ENCODE assay signal across 8 cellular contexts in genomic region chr2:156322103-156322671, GRCh38. TPM values are rescaled to one million over a fixed set of nuclear protein-coding genes. Genes with fewer than 3 reads are reported as not detected.
DNase-seq lines count a peak whose midpoint lies in the region; ATAC-seq and TF ChIP-seq lines count a peak whose summit lies in the region.
"Had no signal": no experiment of that assay in that cellular context is flagged by ENCODE, and none has a peak within 500 bp of the region (broad histone marks: within the 10 kb centered on the region; RNA-seq: fewer than 3 reads in every experiment).

No MANE protein-coding gene starts in this region.

- WGBS in spleen, 5 donors = 7 to 13% (median 9%) methylated on average over 21 of the region's 21 CpGs

- no peak for TF ChIP-seq POLR2A in spleen (IDR thresholded peaks at IDR 0.05)

- TF ChIP-seq CTCF in spleen (IDR thresholded peaks at IDR 0.05 in 8 of 11, conservative IDR thresholded peaks at IDR 0.05 in 3 of 11) = no peak

- peak overlapping the region; percentile 39 for H3K4me3 ChIP-seq in effector memory CD4-positive, alpha-beta T cell (ENCODE audit: insufficient read depth, low read depth, low read length, poor library complexity, severe bottlenecking)
- H3K4me3 ChIP-seq in spleen = peak overlapping the region in 7 of 8 donors; percentile 4 to 60 (median 25)
- H3K4me3 ChIP-seq: body of pancreas had no signal

- peaks cover 32% of the 10 kb centered on the region for H3K4me1 ChIP-seq in effector memory CD4-positive, alpha-beta T cell (ENCODE audit: control insufficient read depth, insufficient read depth, low read length, poor library complexity, severe bottlenecking)
- peaks cover 15 to 40% (median 35%) of the 10 kb centered on the region in 6 donors for H3K4me1 ChIP-seq in spleen

- no peak overlapping the region for H3K27ac ChIP-seq in effector memory CD4-positive, alpha-beta T cell (ENCODE audit: insufficient read depth, low read length, poor library complexity, severe bottlenecking)
- H3K27ac ChIP-seq in spleen = no peak overlapping the region

- ATAC-seq in GM21381 (IDR thresholded peaks at IDR 0.05; ENCODE audit: unreplicated experiment) = peak; percentile 76
- peak; percentile 75 for ATAC-seq in HG03432 (IDR thresholded peaks at IDR 0.05; ENCODE audit: unreplicated experiment)
- ATAC-seq: body of pancreas had no signal

- DNase-seq in effector memory CD4-positive, alpha-beta T cell = no peak
- DNase-seq in spleen = no peak
- DNase-seq in NCI-H1694 treated with DMSO at 0.1 percent for 48 hours (lab: John Stamatoyannopoulos, UW) = no peak
- no peak for DNase-seq in KBM-7
- DNase-seq in NCI-H69 (lab: John Stamatoyannopoulos, UW) = no peak

- H3K27me3 ChIP-seq in effector memory CD4-positive, alpha-beta T cell (replicated peaks; ENCODE audit: control insufficient read depth, insufficient read depth, low read length, poor library complexity, severe bottlenecking) = peaks cover 41% of the 10 kb centered on the region
- peaks cover 0 to 91% (median 49%) of the 10 kb centered on the region in 7 donors for H3K27me3 ChIP-seq in spleen (replicated peaks in 1 of 7)
- H3K27me3 ChIP-seq: body of pancreas had no signal

- in situ Hi-C loops in KBM-7 (cut with MboI; ENCODE audit: low pct_unique_long_range_greater_than_20kb, low sequenced_read_pairs) = no loop called here

- H3K36me3 ChIP-seq in effector memory CD4-positive, alpha-beta T cell (ENCODE audit: control insufficient read depth, insufficient read depth, low read length) = no peaks in the 10 kb centered on the region
- H3K36me3 ChIP-seq in spleen = peaks cover 0 to 21% (median 0%) of the 10 kb centered on the region in 6 donors

- intact Hi-C loops in spleen (cut with DNase I; ENCODE audit: low total_unique reads) = no loop called here

- no peaks in the 10 kb centered on the region for H3K9me3 ChIP-seq in effector memory CD4-positive, alpha-beta T cell (ENCODE audit: control insufficient read depth, low read length)
- no peaks in the 10 kb centered on the region for H3K9me3 ChIP-seq in spleen
- H3K9me3 ChIP-seq: body of pancreas had no signal

RNA-seq across cellular contexts. Expression of gene NR4A2, which starts 10.3 kb away (rescaled TPM):
- 10 to 100 TPM in 1 of 7 donors, 1 to 10 TPM in 5, under 1 TPM in 1; 0.56 to 13.1 (median 3.2) TPM for total RNA-seq in spleen
- polyA plus RNA-seq in spleen = 1 to 10 TPM in 1 of 3 donors, under 1 TPM in 2; 0.64 to 1.9 (median 0.96) TPM
